Comparison of ENCODE assay signal across 1 cellular context in the genomic region with DNA sequence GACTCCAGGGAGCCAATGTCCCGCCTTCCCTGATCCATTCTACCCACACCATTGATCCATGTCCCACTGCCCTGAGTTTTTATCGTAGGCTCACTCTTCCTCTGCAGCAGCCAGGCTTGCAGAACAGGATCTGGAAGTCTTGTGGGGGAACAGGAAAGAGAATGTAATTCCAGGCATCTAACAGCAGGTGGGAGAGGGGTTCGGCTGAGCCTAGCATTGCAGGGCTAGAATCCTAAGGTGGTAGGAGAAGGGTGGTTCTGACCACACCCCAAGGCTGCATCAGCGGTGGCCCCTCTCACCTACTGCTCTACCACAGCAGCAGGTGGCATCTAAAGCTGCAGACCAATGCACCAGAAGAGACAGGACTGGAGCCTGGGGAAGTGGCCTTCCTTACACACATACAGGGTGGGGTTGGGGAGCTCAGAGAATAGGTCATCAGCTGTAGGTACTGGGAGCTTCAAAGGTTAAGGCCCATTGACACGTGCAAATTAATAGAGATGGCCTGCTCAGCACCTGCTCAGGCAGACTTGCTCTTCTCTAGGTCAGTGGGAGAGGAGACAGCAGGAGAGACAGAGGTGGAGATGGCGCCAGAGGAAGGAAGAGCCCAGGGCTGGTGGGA.
TF ChIP-seq lines count a peak whose summit lies in the region.

No MANE protein-coding gene starts in this region.

TF ChIP-seq in HepG2, 621 proteins besides CTCF, POLR2A, EP300 and RAD21:
- no peak for TF ChIP-seq FOXA1 (IDR thresholded peaks at IDR 0.05)
- no peak for TF ChIP-seq FOXA1 (CRISPR knock-in tag; IDR thresholded peaks at IDR 0.05)
- TF ChIP-seq ZBTB42 (CRISPR knock-in tag; IDR thresholded peaks at IDR 0.05) = no peak
- no peak for TF ChIP-seq CREB1 (IDR thresholded peaks at IDR 0.05)
- TF ChIP-seq CREB1 (CRISPR knock-in tag; IDR thresholded peaks at IDR 0.05) = no peak
- no peak for TF ChIP-seq MBD4 (IDR thresholded peaks at IDR 0.05; ENCODE audit: borderline replicate concordance, low read length)
- no peak for TF ChIP-seq ZNF674 (CRISPR knock-in tag; IDR thresholded peaks at IDR 0.05; ENCODE audit: low read depth)
- no peak for TF ChIP-seq ZSCAN9 (CRISPR knock-in tag; IDR thresholded peaks at IDR 0.05; ENCODE audit: borderline replicate concordance)
- TF ChIP-seq ZNF550 (CRISPR knock-in tag; IDR thresholded peaks at IDR 0.05; ENCODE audit: borderline replicate concordance) = no peak
- TF ChIP-seq TBL1XR1 (IDR thresholded peaks at IDR 0.05; ENCODE audit: borderline replicate concordance, low read length, partially characterized antibody) = no peak
- TF ChIP-seq, protein P1, sequence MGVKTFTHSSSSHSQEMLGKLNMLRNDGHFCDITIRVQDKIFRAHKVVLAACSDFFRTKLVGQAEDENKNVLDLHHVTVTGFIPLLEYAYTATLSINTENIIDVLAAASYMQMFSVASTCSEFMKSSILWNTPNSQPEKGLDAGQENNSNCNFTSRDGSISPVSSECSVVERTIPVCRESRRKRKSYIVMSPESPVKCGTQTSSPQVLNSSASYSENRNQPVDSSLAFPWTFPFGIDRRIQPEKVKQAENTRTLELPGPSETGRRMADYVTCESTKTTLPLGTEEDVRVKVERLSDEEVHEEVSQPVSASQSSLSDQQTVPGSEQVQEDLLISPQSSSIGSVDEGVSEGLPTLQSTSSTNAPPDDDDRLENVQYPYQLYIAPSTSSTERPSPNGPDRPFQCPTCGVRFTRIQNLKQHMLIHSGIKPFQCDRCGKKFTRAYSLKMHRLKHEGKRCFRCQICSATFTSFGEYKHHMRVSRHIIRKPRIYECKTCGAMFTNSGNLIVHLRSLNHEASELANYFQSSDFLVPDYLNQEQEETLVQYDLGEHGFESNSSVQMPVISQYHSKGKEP (CRISPR knock-in tag; IDR thresholded peaks at IDR 0.05) = no peak
- TF ChIP-seq ZFP36 (IDR thresholded peaks at IDR 0.05; ENCODE audit: borderline replicate concordance, low read depth, low read length, partially characterized antibody) = no peak
- TF ChIP-seq, protein P2, sequence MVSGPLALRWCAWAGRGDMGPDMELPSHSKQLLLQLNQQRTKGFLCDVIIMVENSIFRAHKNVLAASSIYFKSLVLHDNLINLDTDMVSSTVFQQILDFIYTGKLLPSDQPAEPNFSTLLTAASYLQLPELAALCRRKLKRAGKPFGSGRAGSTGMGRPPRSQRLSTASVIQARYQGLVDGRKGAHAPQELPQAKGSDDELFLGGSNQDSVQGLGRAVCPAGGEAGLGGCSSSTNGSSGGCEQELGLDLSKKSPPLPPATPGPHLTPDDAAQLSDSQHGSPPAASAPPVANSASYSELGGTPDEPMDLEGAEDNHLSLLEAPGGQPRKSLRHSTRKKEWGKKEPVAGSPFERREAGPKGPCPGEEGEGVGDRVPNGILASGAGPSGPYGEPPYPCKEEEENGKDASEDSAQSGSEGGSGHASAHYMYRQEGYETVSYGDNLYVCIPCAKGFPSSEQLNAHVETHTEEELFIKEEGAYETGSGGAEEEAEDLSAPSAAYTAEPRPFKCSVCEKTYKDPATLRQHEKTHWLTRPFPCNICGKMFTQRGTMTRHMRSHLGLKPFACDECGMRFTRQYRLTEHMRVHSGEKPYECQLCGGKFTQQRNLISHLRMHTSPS (CRISPR knock-in tag; IDR thresholded peaks at IDR 0.05; ENCODE audit: low read depth) = no peak
- no peak for TF ChIP-seq ZBTB7A (CRISPR knock-in tag; IDR thresholded peaks at IDR 0.05)
- TF ChIP-seq, protein P3, sequence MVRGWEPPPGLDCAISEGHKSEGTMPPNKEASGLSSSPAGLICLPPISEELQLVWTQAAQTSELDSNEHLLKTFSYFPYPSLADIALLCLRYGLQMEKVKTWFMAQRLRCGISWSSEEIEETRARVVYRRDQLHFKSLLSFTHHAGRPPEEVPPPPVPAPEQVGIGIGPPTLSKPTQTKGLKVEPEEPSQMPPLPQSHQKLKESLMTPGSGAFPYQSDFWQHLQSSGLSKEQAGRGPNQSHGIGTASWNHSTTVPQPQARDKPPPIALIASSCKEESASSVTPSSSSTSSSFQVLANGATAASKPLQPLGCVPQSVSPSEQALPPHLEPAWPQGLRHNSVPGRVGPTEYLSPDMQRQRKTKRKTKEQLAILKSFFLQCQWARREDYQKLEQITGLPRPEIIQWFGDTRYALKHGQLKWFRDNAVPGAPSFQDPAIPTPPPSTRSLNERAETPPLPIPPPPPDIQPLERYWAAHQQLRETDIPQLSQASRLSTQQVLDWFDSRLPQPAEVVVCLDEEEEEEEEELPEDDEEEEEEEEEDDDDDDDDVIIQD (CRISPR knock-in tag; IDR thresholded peaks at IDR 0.05; ENCODE audit: low read depth) = no peak
- no peak for TF ChIP-seq ZNF367 (CRISPR knock-in tag; IDR thresholded peaks at IDR 0.05; ENCODE audit: borderline replicate concordance)
- no peak for TF ChIP-seq RELA (CRISPR knock-in tag; IDR thresholded peaks at IDR 0.05)
